Comparison of ENCODE assay signal across 17 cellular contexts in the genomic region with DNA sequence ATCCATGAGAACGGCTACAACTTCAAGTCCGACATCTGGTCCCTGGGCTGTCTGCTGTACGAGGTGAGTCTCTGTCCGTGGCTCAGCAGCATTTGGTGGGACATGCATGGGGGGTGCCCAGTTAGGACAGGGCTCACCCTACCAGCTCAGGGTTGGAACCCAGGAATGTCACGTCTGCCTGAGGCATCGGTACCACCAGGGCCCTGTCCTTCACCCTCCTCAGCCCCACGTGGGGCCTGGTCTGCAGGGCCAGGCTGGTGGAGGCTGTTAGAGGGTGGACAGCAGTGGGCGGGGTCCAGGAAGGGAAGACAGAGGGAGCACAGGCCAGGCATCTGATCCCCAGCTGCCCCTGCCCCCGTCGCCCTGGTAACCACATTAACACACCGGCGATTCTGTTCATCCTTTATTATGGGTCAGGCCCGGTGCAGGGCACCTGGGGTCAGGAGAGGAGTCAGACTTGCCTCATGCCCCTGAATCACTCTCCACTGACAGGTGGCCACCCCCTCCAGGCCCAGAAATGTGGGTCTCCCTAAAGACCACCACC.
DNase-seq lines count a peak whose midpoint lies in the region; ATAC-seq, FAIRE-seq and TF ChIP-seq lines count a peak whose summit lies in the region.
"Had no signal": no experiment of that assay in that cellular context is flagged by ENCODE, and none has a peak within 500 bp of the region (broad histone marks: within the 10 kb centered on the region; RNA-seq: fewer than 3 reads in every experiment).

No MANE protein-coding gene starts in this region.

- no peak overlapping the region for H3K4me3 Mint-ChIP-seq in neural progenitor cell
- H3K4me3 Mint-ChIP-seq: CD8-positive, alpha-beta memory T cell had no signal

- no peak for ATAC-seq in GM18505 (IDR thresholded peaks at IDR 0.05; ENCODE audit: unreplicated experiment)

- H3K9me3 Mint-ChIP-seq in neural progenitor cell, result peaks cover 8% of the 10 kb centered on the region

- H2AFZ ChIP-seq in neural progenitor cell (replicated peaks), result no peak overlapping the region

- peak; percentile 28 for TF ChIP-seq POLR2A in GM18951 (IDR thresholded peaks at IDR 0.05; ENCODE audit: extremely low read depth, insufficient read depth, insufficient read length)
- TF ChIP-seq POLR2A in GM18505 (IDR thresholded peaks at IDR 0.05; ENCODE audit: borderline replicate concordance, extremely low read depth, insufficient read depth, insufficient read length), result no peak

- H3K9me3 ChIP-seq in neural progenitor cell (ENCODE audit: low read depth), result no peaks in the 10 kb centered on the region

- H3K9ac ChIP-seq in neural progenitor cell, result no peak overlapping the region
- H3K9ac ChIP-seq: BLaER1 had no signal

- H3K36me3 ChIP-seq in neural progenitor cell, result no peaks in the 10 kb centered on the region

- H3K36me3 Mint-ChIP-seq in neural progenitor cell, result peaks cover 15% of the 10 kb centered on the region

- peak; percentile 33 for DNase-seq in M059J (ENCODE audit: low read depth)
- DNase-seq in iPS-NIHi11 (ENCODE audit: low spot score), result peak; percentile 77
- peak; percentile 52 for DNase-seq in neural progenitor cell (ENCODE audit: low spot score)
- no peak for DNase-seq in RKO (ENCODE audit: low spot score)
- no peak for DNase-seq in HTR-8/SVneo (ENCODE audit: insufficient read length, low spot score)
- DNase-seq: NCI-H1048, NCI-H1694, NCI-H2107, NCI-H345, NCI-H526 treated with DMSO at 0.1 percent for 48 hours, OCI-M1 had no signal

- H3K4me1 ChIP-seq in neural progenitor cell, result peaks cover 21% of the 10 kb centered on the region
- H3K4me1 ChIP-seq: HAP-1 had no signal

- H3K4me1 Mint-ChIP-seq in neural progenitor cell, result peaks cover 29% of the 10 kb centered on the region
- H3K4me1 Mint-ChIP-seq: CD8-positive, alpha-beta memory T cell had no signal

- H3K4me3 ChIP-seq in neural progenitor cell, result no peak overlapping the region
- H3K4me3 ChIP-seq: BLaER1, HAP-1, SK-N-MC had no signal

- H3F3A ChIP-seq in neural progenitor cell (ENCODE audit: low read depth), result peaks cover 15% of the 10 kb centered on the region

- peaks cover 34% of the 10 kb centered on the region for H4K20me1 ChIP-seq in neural progenitor cell (ENCODE audit: low read depth)

- in situ Hi-C loops in GM18951 (cut with MboI; ENCODE audit: low sequenced_read_pairs, unreplicated experiment), result no loop called here

- no peak for TF ChIP-seq CTCF in neural progenitor cell (IDR thresholded peaks at IDR 0.05)

- FAIRE-seq in HTR-8/SVneo (lab: Jason Lieb, UNC), result no peak

- no peaks in the 10 kb centered on the region for H3K79me2 ChIP-seq in neural progenitor cell (ENCODE audit: low read depth)

- H3K27ac ChIP-seq in neural progenitor cell, result no peak overlapping the region
- H3K27ac ChIP-seq: BLaER1, SK-N-MC had no signal

- no peak overlapping the region for H3K27ac Mint-ChIP-seq in neural progenitor cell

- no peaks in the 10 kb centered on the region for H3K27me3 ChIP-seq in neural progenitor cell
- H3K27me3 ChIP-seq: BLaER1 had no signal

- no peak overlapping the region for H3K4me2 ChIP-seq in neural progenitor cell
- H3K4me2 ChIP-seq: BLaER1 had no signal

- peaks cover 5% of the 10 kb centered on the region for H3K27me3 Mint-ChIP-seq in neural progenitor cell (ENCODE audit: insufficient read depth, low read depth)

Comparison
In these comparisons a context has a peak if more than half of its experiments do, and no peak if none do; other contexts are left out.
1. DNase-seq: peak in M059J (single experiment), iPS-NIHi11 (single experiment) and neural progenitor cell (single experiment); none in RKO (single experiment) and HTR-8/SVneo (single experiment).